In genomic region chr3:5497497-5497896, GRCh38 we compare ENCODE assay signal across 1 cellular context.
A peak's percentile ranks its signal among the peaks of the same experiment; 100 is the strongest.
TF ChIP-seq lines count a peak whose summit lies in the region.

No MANE protein-coding gene starts in this region.

TF ChIP-seq in K562, 482 proteins besides CTCF, POLR2A, EP300 and RAD21 (continued from another document):
- TF ChIP-seq ZBTB34 (CRISPR knock-in tag; IDR thresholded peaks at IDR 0.05): no peak
- 0 out of 2 replicates have a peak, but pooled peaks have one; percentile 14 for TF ChIP-seq CBFA2T2 (conservative IDR thresholded peaks at IDR 0.05)
- peak; percentile 80 for TF ChIP-seq RAD51 (IDR thresholded peaks at IDR 0.05; ENCODE audit: borderline replicate concordance, low read depth)
- 0 out of 2 replicates have a peak, but pooled peaks have one; percentile 15 for TF ChIP-seq SMARCA4 (IDR thresholded peaks at IDR 0.05)
- TF ChIP-seq ZNF431 (CRISPR knock-in tag; IDR thresholded peaks at IDR 0.05): no peak
- TF ChIP-seq ZNF175 (CRISPR knock-in tag; IDR thresholded peaks at IDR 0.05; ENCODE audit: low read depth): peak; percentile 74; the same call in 1 of the 2 replicates
- no peak for TF ChIP-seq ZBTB5 (IDR thresholded peaks at IDR 0.05)
- TF ChIP-seq TFE3 (CRISPR knock-in tag; IDR thresholded peaks at IDR 0.05): peak; percentile 94
- no peak for TF ChIP-seq TEAD2 (tag; IDR thresholded peaks at IDR 0.05)
- no peak for TF ChIP-seq TRIM25 (IDR thresholded peaks at IDR 0.05; ENCODE audit: borderline replicate concordance)
- TF ChIP-seq SRSF3 (IDR thresholded peaks at IDR 0.05; ENCODE audit: insufficient read depth, low read length): no peak
- TF ChIP-seq USF2 (CRISPR knock-in tag; IDR thresholded peaks at IDR 0.05): peak; percentile 61; the same call in 1 of the 2 replicates
- no peak for TF ChIP-seq NFE2 (IDR thresholded peaks at IDR 0.05; ENCODE audit: low read depth)
- no peak for TF ChIP-seq HMGN3 (IDR thresholded peaks at IDR 0.05; ENCODE audit: borderline replicate concordance, extremely low read depth, insufficient read length, low read depth, low read length)
- TF ChIP-seq TEAD1 (CRISPR knock-in tag; IDR thresholded peaks at IDR 0.05): 0 out of 4 replicates have a peak, but pooled peaks of 1 of the 2 experiments have one; percentile 23
- no peak for TF ChIP-seq CEBPG (CRISPR knock-in tag; IDR thresholded peaks at IDR 0.05)
- peak in 1 of 2 experiments; percentile 43; a peak in 1 of 4 replicates for TF ChIP-seq CEBPG (tag; conservative IDR thresholded peaks at IDR 0.05 in 1 of 2, IDR thresholded peaks at IDR 0.05 in 1 of 2)
- 0 out of 2 replicates have a peak, but pooled peaks have one; percentile 16 for TF ChIP-seq ATF3 (IDR thresholded peaks at IDR 0.05)
- TF ChIP-seq ATF3 (CRISPR knock-in tag; conservative IDR thresholded peaks at IDR 0.05): no peak
- TF ChIP-seq ZBTB40 (IDR thresholded peaks at IDR 0.05): no peak
- no peak for TF ChIP-seq ZBTB40 (CRISPR knock-in tag; IDR thresholded peaks at IDR 0.05)
- TF ChIP-seq MYNN (IDR thresholded peaks at IDR 0.05): no peak
- TF ChIP-seq MYNN (CRISPR knock-in tag; IDR thresholded peaks at IDR 0.05): no peak
- no peak for TF ChIP-seq STAT6 (CRISPR knock-in tag; IDR thresholded peaks at IDR 0.05)
